In genomic region chr14:29236401-29236800, GRCh38 we compare ENCODE assay signal across 27 cellular contexts.
DNase-seq lines count a peak whose midpoint lies in the region; ATAC-seq and TF ChIP-seq lines count a peak whose summit lies in the region.
"Had no signal": no experiment of that assay in that cellular context is flagged by ENCODE, and none has a peak within 500 bp of the region (broad histone marks: within the 10 kb centered on the region; RNA-seq: fewer than 3 reads in every experiment).

No MANE protein-coding gene starts in this region.

- peaks cover 53% of the 10 kb centered on the region for H3K4me1 ChIP-seq in skeletal muscle satellite cell (ENCODE audit: control insufficient read depth, insufficient read depth, low read length)
- H3K4me1 ChIP-seq: HAP-1, testis, uterus had no signal

- H3K27ac Mint-ChIP-seq in HFFc6: peak overlapping the region; percentile 94
- H3K27ac Mint-ChIP-seq in endothelial cell (ENCODE audit: unreplicated experiment): no peak overlapping the region
- H3K27ac Mint-ChIP-seq: activated naive CD4-positive, alpha-beta T cell treated with anti-CD3 and anti-CD28 coated beads, Interleukin-2, amount 50 U/mL, for 24 hours; activated T-helper 1 cell treated with anti-CD3 and anti-CD28 coated beads, Interleukin-12 subunit alpha, Interleukin-12 subunit beta, Interleukin-2, Interleukin-4 antibody, amounts not matched to agents 30 ng/mL and 10 ng/mL and 1 ng/mL, durations not matched to agents 14 hours and 24 hours and 36 hours; mesothelial cell of epicardium; naive thymus-derived CD8-positive, alpha-beta T cell had no signal

- H3K36me3 Mint-ChIP-seq in HFFc6 (ENCODE audit: low read depth): no peaks in the 10 kb centered on the region
- no peaks in the 10 kb centered on the region for H3K36me3 Mint-ChIP-seq in endothelial cell (ENCODE audit: low read depth, unreplicated experiment)
- H3K36me3 Mint-ChIP-seq: activated naive CD4-positive, alpha-beta T cell treated with anti-CD3 and anti-CD28 coated beads, Interleukin-2, amount 50 U/mL, for 24 hours; mesothelial cell of epicardium; naive thymus-derived CD8-positive, alpha-beta T cell had no signal

- H3K9me3 Mint-ChIP-seq in HFFc6: no peaks in the 10 kb centered on the region
- no peaks in the 10 kb centered on the region for H3K9me3 Mint-ChIP-seq in endothelial cell (ENCODE audit: unreplicated experiment)
- H3K9me3 Mint-ChIP-seq: activated T-helper 1 cell treated with anti-CD3 and anti-CD28 coated beads, Interleukin-12 subunit alpha, Interleukin-12 subunit beta, Interleukin-2, Interleukin-4 antibody, amounts not matched to agents 30 ng/mL and 10 ng/mL and 1 ng/mL, durations not matched to agents 14 hours and 24 hours and 36 hours; mesothelial cell of epicardium had no signal

- H3K4me2 ChIP-seq in skeletal muscle satellite cell (ENCODE audit: low read length): peak overlapping the region; percentile 78

- DNase-seq in HFFc6 (no peak), fibroblast of mammary gland (ENCODE audit: low read depth) (no peak), endothelial cell (ENCODE audit: low spot score) (no peak)
- DNase-seq: activated CD4-positive, alpha-beta T cell treated with anti-CD3 and anti-CD28 coated beads, Interleukin-2, amount 50 U/mL, for 1 hour; aorta; Calu3; DND-41; naive thymus-derived CD8-positive, alpha-beta T cell; NCI-H1417; NCI-H2107; NCI-H510A treated with DMSO at 0.1 percent for 48 hours; retina; stimulated activated CD4-positive, alpha-beta T cell treated with anti-CD3 and anti-CD28 coated beads, Interleukin-12 subunit alpha, Interleukin-12 subunit beta, amount 100 ng/mL, for 4 hours; stimulated activated CD4-positive, alpha-beta T cell treated with anti-CD3 and anti-CD28 coated beads, Interleukin-4, amount 100 ng/mL, for 4 hours; stimulated activated naive CD4-positive, alpha-beta T cell treated with Interleukin-2 at 50 U/mL for 16 hours; testis; uterus had no signal

- H3K4me3 Mint-ChIP-seq in HFFc6: peak overlapping the region; percentile 77
- no peak overlapping the region for H3K4me3 Mint-ChIP-seq in endothelial cell (ENCODE audit: unreplicated experiment)
- H3K4me3 Mint-ChIP-seq: activated naive CD4-positive, alpha-beta T cell treated with anti-CD3 and anti-CD28 coated beads, Interleukin-2, amount 50 U/mL, for 24 hours; activated T-helper 1 cell treated with anti-CD3 and anti-CD28 coated beads, Interleukin-12 subunit alpha, Interleukin-12 subunit beta, Interleukin-2, Interleukin-4 antibody, amounts not matched to agents 30 ng/mL and 10 ng/mL and 1 ng/mL, durations not matched to agents 14 hours and 24 hours and 36 hours; mesothelial cell of epicardium; naive thymus-derived CD8-positive, alpha-beta T cell had no signal

- no peaks in the 10 kb centered on the region for H3K27me3 ChIP-seq in skeletal muscle satellite cell (ENCODE audit: control insufficient read depth, insufficient read depth, low read length)
- H3K27me3 ChIP-seq: testis, uterus had no signal

- no peaks in the 10 kb centered on the region for H3K36me3 ChIP-seq in skeletal muscle satellite cell (ENCODE audit: insufficient read depth, low read length)
- H3K36me3 ChIP-seq: HAP-1, uterus had no signal

- no peaks in the 10 kb centered on the region for H3K9me3 ChIP-seq in skeletal muscle satellite cell (replicated peaks; ENCODE audit: low read length)
- H3K9me3 ChIP-seq: HAP-1, testis, uterus had no signal

- H3K4me1 Mint-ChIP-seq in HFFc6 (ENCODE audit: low read depth): peaks cover 78% of the 10 kb centered on the region
- no peaks in the 10 kb centered on the region for H3K4me1 Mint-ChIP-seq in endothelial cell (ENCODE audit: unreplicated experiment)
- H3K4me1 Mint-ChIP-seq: activated naive CD4-positive, alpha-beta T cell treated with anti-CD3 and anti-CD28 coated beads, Interleukin-2, amount 50 U/mL, for 24 hours; mesothelial cell of epicardium; naive thymus-derived CD8-positive, alpha-beta T cell had no signal

- ATAC-seq in HG02610 (IDR thresholded peaks at IDR 0.05; ENCODE audit: unreplicated experiment) (no peak), HG02798 (IDR thresholded peaks at IDR 0.05; ENCODE audit: poor library complexity, unreplicated experiment) (no peak)
- ATAC-seq: left lobe of liver; naive thymus-derived CD8-positive, alpha-beta T cell had no signal

- no peaks in the 10 kb centered on the region for H3K27me3 Mint-ChIP-seq in HFFc6 (ENCODE audit: insufficient read depth)
- H3K27me3 Mint-ChIP-seq in endothelial cell (ENCODE audit: unreplicated experiment): no peaks in the 10 kb centered on the region
- H3K27me3 Mint-ChIP-seq: activated naive CD4-positive, alpha-beta T cell treated with anti-CD3 and anti-CD28 coated beads, Interleukin-2, amount 50 U/mL, for 24 hours; naive thymus-derived CD8-positive, alpha-beta T cell had no signal

- TF ChIP-seq CTCF in HFFc6 (IDR thresholded peaks at IDR 0.05) (no peak), WI38 (IDR thresholded peaks at IDR 0.05; ENCODE audit: low read depth, low read length) (no peak), fibroblast of mammary gland (conservative IDR thresholded peaks at IDR 0.05; ENCODE audit: control insufficient read depth, insufficient read depth, low read depth, low read length) (no peak), endothelial cell (IDR thresholded peaks at IDR 0.05; ENCODE audit: unreplicated experiment) (no peak)

- H3K9ac ChIP-seq in skeletal muscle satellite cell (ENCODE audit: low read depth, low read length): peak overlapping the region; percentile 86

- H3K4me3 ChIP-seq in WI38 (ENCODE audit: low read depth, low read length) (peak overlapping the region; percentile 22), fibroblast of mammary gland (ENCODE audit: control insufficient read depth, low read depth, low read length) (peak overlapping the region; percentile 12), skeletal muscle satellite cell (ENCODE audit: low read length) (peak overlapping the region; percentile 51)
- H3K4me3 ChIP-seq: HAP-1, SK-N-MC, testis, uterus had no signal
